21 cellular contexts compared by ENCODE assay signal in genomic region chr2:95258271-95258670, GRCh38. TPM values are rescaled to one million over a fixed set of nuclear protein-coding genes. Genes with fewer than 3 reads are reported as not detected.
DNase-seq lines count a peak whose midpoint lies in the region; FAIRE-seq and TF ChIP-seq lines count a peak whose summit lies in the region.
"Had no signal": no experiment of that assay in that cellular context is flagged by ENCODE, and none has a peak within 500 bp of the region (broad histone marks: within the 10 kb centered on the region; RNA-seq: fewer than 3 reads in every experiment).

No MANE protein-coding gene starts in this region.

- no peak for TF ChIP-seq CTCF in fibroblast of mammary gland (conservative IDR thresholded peaks at IDR 0.05; ENCODE audit: control insufficient read depth, insufficient read depth, low read depth, low read length)
- TF ChIP-seq CTCF in keratinocyte (optimal IDR thresholded peaks at IDR 0.05 in 1 of 3, IDR thresholded peaks at IDR 0.05 in 1 of 3, conservative IDR thresholded peaks at IDR 0.05 in 1 of 3; ENCODE audit: extremely low read depth in 1 of 3, insufficient read depth in 2 of 3, low read length in 3 of 3): no peak

- H3K9ac ChIP-seq in keratinocyte (ENCODE audit: control insufficient read depth, extremely low read depth, insufficient read depth, low read length): no peak overlapping the region

- H4K20me1 ChIP-seq in keratinocyte (ENCODE audit: control insufficient read depth, extremely low read depth, insufficient read depth, low read length): no peaks in the 10 kb centered on the region

- peaks cover 33% of the 10 kb centered on the region for H3K4me1 ChIP-seq in keratinocyte (ENCODE audit: control insufficient read depth, extremely low read depth, insufficient read depth, low read length)
- H3K4me1 ChIP-seq: BE2C had no signal

- H3K9me1 ChIP-seq in keratinocyte (ENCODE audit: control insufficient read depth, extremely low read depth, insufficient read depth, low read length): no peaks in the 10 kb centered on the region

- H2AFZ ChIP-seq in keratinocyte (ENCODE audit: control insufficient read depth, low read length): no peak overlapping the region

- H3K9me3 ChIP-seq in keratinocyte (ENCODE audit: control insufficient read depth, low read depth, low read length): no peaks in the 10 kb centered on the region
- H3K9me3 ChIP-seq: BE2C had no signal

- dilution Hi-C loops in keratinocyte (cut with MboI; ENCODE audit: extremely low pct_ligation_motif_present, low sequenced_read_pairs): no loop called here

- no peaks in the 10 kb centered on the region for H3K79me2 ChIP-seq in keratinocyte (ENCODE audit: control insufficient read depth, insufficient read depth, low read length)

- H3K4me3 ChIP-seq in fibroblast of mammary gland (ENCODE audit: control insufficient read depth, low read depth, low read length) (no peak overlapping the region), keratinocyte (ENCODE audit: control insufficient read depth in 2 of 3, extremely low read depth in 1 of 3, insufficient read depth in 2 of 3, low read depth in 1 of 3, low read length in 3 of 3) (no peak overlapping the region)

- DNase-seq in GM03348 (ENCODE audit: low spot score) (peak; percentile 1), RPMI7951 (ENCODE audit: low read depth) (peak; percentile 38), fibroblast of mammary gland (ENCODE audit: low read depth) (peak; percentile 21), keratinocyte (ENCODE audit: low read depth, low spot score) (no peak), HT-29 (ENCODE audit: low spot score) (no peak), dedifferentiated amniotic fluid mesenchymal stem cell (ENCODE audit: extremely low spot score) (no peak)
- DNase-seq in effector CD4-positive, alpha-beta T cell: no peak
- DNase-seq: BE2C; CD8-positive, alpha-beta T cell; COR-L47; DMS153; DMS79 treated with DMSO at 0.1 percent for 48 hours; EL; GOT3; H9 had no signal

- no peak overlapping the region for H3K4me2 ChIP-seq in keratinocyte (ENCODE audit: control insufficient read depth, extremely low read depth, insufficient read depth, low read depth, low read length)

- no peaks in the 10 kb centered on the region for H3K27me3 ChIP-seq in keratinocyte (ENCODE audit: control insufficient read depth, extremely low read depth, insufficient read depth, low read length)
- H3K27me3 ChIP-seq: BE2C had no signal

- peak; percentile 36 for FAIRE-seq in keratinocyte (lab: Jason Lieb, UNC)
- FAIRE-seq: A204.1, D721Med, G401.6, GM12892, GM19239 had no signal

- no peaks in the 10 kb centered on the region for H3K36me3 ChIP-seq in keratinocyte (ENCODE audit: control insufficient read depth in 2 of 2, extremely low read depth in 1 of 2, insufficient read depth in 2 of 2, low read length in 2 of 2)
- H3K36me3 ChIP-seq: BE2C had no signal

- H3K27ac ChIP-seq in keratinocyte (ENCODE audit: control insufficient read depth, insufficient read depth, low read length): no peak overlapping the region

RNA-seq across cellular contexts. Expression of gene PROM2, which starts 16.0 kb away (rescaled TPM):
- total RNA-seq in RPMI7951 (2014; rRNA removed; shearing (Covaris generic)): 1.8 and 2.4 TPM in 2 replicates
- 11.4 to 21.2 TPM (median 16.8 TPM) in 3 replicates for polyA plus RNA-seq in keratinocyte
- polyA plus RNA-seq in keratinocyte (2011; ENCODE audit: low read depth): 21.9 TPM
- 13.3 and 15.6 TPM in 2 replicates for polyA plus RNA-seq in keratinocyte (2011; cell fraction: cytosol; rRNA removed)
- polyA plus RNA-seq in keratinocyte (2011; cell fraction: nucleus; rRNA removed): 83.3 and 112 TPM in 2 replicates
- 33.3 and 68.3 TPM in 2 replicates for polyA plus RNA-seq in keratinocyte (2012; ENCODE audit: low replicate concordance)
- 23.5 to 78.5 TPM (median 26.4 TPM) in 3 replicates for polyA minus RNA-seq in keratinocyte
- 29.0 TPM for polyA minus RNA-seq in keratinocyte (2011; cell fraction: cytosol; rRNA and poly(A)+ RNA removed)
- 77.9 and 81.8 TPM in 2 replicates for polyA minus RNA-seq in keratinocyte (2011; cell fraction: nucleus; rRNA and poly(A)+ RNA removed)
- total RNA-seq in HT-29 (2014; rRNA removed; shearing (Covaris generic)): 72.2 and 75.5 TPM in 2 replicates
- polyA plus RNA-seq: CD14-positive monocyte had no signal

RNA-seq across cellular contexts. Expression of gene KCNIP3, which starts 38.9 kb away (rescaled TPM):
- 4.1 and 10.8 TPM in 2 replicates for total RNA-seq in RPMI7951 (2014; rRNA removed; shearing (Covaris generic))
- 0.66 to 2.1 TPM (median 1.5 TPM) in 3 replicates for polyA plus RNA-seq in keratinocyte
- polyA plus RNA-seq in keratinocyte (2011; ENCODE audit: low read depth): not detected
- polyA plus RNA-seq in keratinocyte (2011; cell fraction: cytosol; rRNA removed): 0.89 and 2.3 TPM in 2 replicates
- 3.6 and 6.3 TPM in 2 replicates for polyA plus RNA-seq in keratinocyte (2011; cell fraction: nucleus; rRNA removed)
- 1.1 and 2.5 TPM in 2 replicates for polyA plus RNA-seq in keratinocyte (2012; ENCODE audit: low replicate concordance)
- 1.7 to 2.9 TPM (median 1.8 TPM) in 3 replicates for polyA minus RNA-seq in keratinocyte
- polyA minus RNA-seq in keratinocyte (2011; cell fraction: cytosol; rRNA and poly(A)+ RNA removed): 3.8 TPM
- 4.2 and 5.3 TPM in 2 replicates for polyA minus RNA-seq in keratinocyte (2011; cell fraction: nucleus; rRNA and poly(A)+ RNA removed)
- 0.74 and 1.1 TPM in 2 replicates for total RNA-seq in HT-29 (2014; rRNA removed; shearing (Covaris generic))
- total RNA-seq: CD8-positive, alpha-beta T cell had no signal
- polyA plus RNA-seq: CD14-positive monocyte had no signal

RNA-seq across cellular contexts. Expression of gene ZNF892, which starts 51.0 kb away (rescaled TPM):
- 2.2 and 3.8 TPM in 2 replicates for total RNA-seq in RPMI7951 (2014; rRNA removed; shearing (Covaris generic))
- polyA plus RNA-seq in keratinocyte: 1.5 to 1.6 TPM (median 1.6 TPM) in 3 replicates
- polyA plus RNA-seq in keratinocyte (2011; ENCODE audit: low read depth): not detected
- polyA plus RNA-seq in keratinocyte (2011; cell fraction: cytosol; rRNA removed): 0.52 and 1.3 TPM in 2 replicates
- polyA plus RNA-seq in keratinocyte (2011; cell fraction: nucleus; rRNA removed): 2.8 and 3.3 TPM in 2 replicates
- polyA plus RNA-seq in keratinocyte (2012; ENCODE audit: low replicate concordance): 0.23 and 0.99 TPM in 2 replicates
- polyA minus RNA-seq in keratinocyte: 0.33 to 6.2 TPM (median 5.8 TPM) in 3 replicates
- polyA minus RNA-seq in keratinocyte (2011; cell fraction: cytosol; rRNA and poly(A)+ RNA removed): 4.8 TPM
- polyA minus RNA-seq in keratinocyte (2011; cell fraction: nucleus; rRNA and poly(A)+ RNA removed): 6.6 and 9.1 TPM in 2 replicates
- total RNA-seq in HT-29 (2014; rRNA removed; shearing (Covaris generic)): not detected in 2 replicates

Comparison
In these comparisons a context has a peak if more than half of its experiments do, and no peak if none do; other contexts are left out.
1. DNase-seq: peak in GM03348 (single experiment), RPMI7951 (single experiment) and fibroblast of mammary gland (single experiment); none in keratinocyte (single experiment), HT-29 (single experiment), effector CD4-positive, alpha-beta T cell (single experiment) and dedifferentiated amniotic fluid mesenchymal stem cell (single experiment).
2. RNA of gene PROM2, which starts 16.0 kb away (total RNA-seq): 72.2 to 75.5 TPM in HT-29; 1.8 to 2.4 TPM in RPMI7951; every median in the first group is over 10 times any median in the second.